Comparison of ENCODE assay signal across 17 cellular contexts in the genomic region with DNA sequence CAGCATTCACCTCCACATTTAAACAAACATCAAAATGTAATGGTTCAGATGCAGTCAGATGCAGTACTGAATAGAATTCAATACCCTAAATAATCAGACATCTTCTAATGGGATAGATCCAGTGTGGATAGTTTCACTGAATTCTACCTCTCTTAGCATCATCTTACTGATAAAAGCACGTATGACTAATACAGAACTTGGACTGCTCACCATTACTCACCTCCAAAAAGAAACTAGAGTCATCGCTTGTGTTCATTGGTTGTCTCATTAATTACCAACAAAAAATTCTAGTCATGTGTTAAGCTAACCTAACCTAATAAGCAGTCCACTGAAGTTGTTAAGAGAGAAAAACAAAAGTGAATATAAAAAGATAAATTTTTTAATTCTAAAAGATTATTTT.
DNase-seq lines count a peak whose midpoint lies in the region; ATAC-seq, FAIRE-seq and TF ChIP-seq lines count a peak whose summit lies in the region.
"Had no signal": no experiment of that assay in that cellular context is flagged by ENCODE, and none has a peak within 500 bp of the region (broad histone marks: within the 10 kb centered on the region; RNA-seq: fewer than 3 reads in every experiment).

No MANE protein-coding gene starts in this region.

- no peak for FAIRE-seq in endothelial cell of umbilical vein (lab: Jason Lieb, UNC)

- POLR2A ChIA-PET in endothelial cell of umbilical vein (lab: Charles Lee) (no interaction called here), T-cell (lab: Charles Lee) (no interaction called here)

- H3K9ac ChIP-seq in endothelial cell of umbilical vein (replicated peaks; ENCODE audit: extremely low read depth, insufficient read depth, low read length) = no peak overlapping the region

- no peak overlapping the region for H3K27ac ChIP-seq in endothelial cell of umbilical vein (ENCODE audit: insufficient read depth, low read depth, low read length)

- peaks cover 2 to 7% of the 10 kb centered on the region in 2 experiments for H3K27me3 ChIP-seq in endothelial cell of umbilical vein (ENCODE audit: control insufficient read depth in 2 of 2, insufficient read depth in 2 of 2, low read length in 2 of 2)

- CTCF ChIA-PET in endothelial cell of umbilical vein (lab: Charles Lee) (interaction anchor here (1.3 kb wide), 1 partner anchor 10 kb away, joined by 3 read pairs; no protein-coding TSS in a partner anchor), T-cell (lab: Charles Lee) (no interaction called here)

- no peak for TF ChIP-seq POLR2A in endothelial cell of umbilical vein (IDR thresholded peaks at IDR 0.05; ENCODE audit: low read depth, low read length)

- intact Hi-C loops in endothelial cell of umbilical vein (cut with micrococcal nuclease) = no loop called here

- no peaks in the 10 kb centered on the region for H3K9me3 ChIP-seq in endothelial cell of umbilical vein (replicated peaks; ENCODE audit: control insufficient read depth, insufficient read depth, low read length)

- H2AFZ ChIP-seq in endothelial cell of umbilical vein (ENCODE audit: low read depth, low read length) = no peak overlapping the region

- H3K4me3 ChIP-seq in endothelial cell of umbilical vein (replicated peaks in 1 of 3; ENCODE audit: insufficient read depth in 1 of 3, low read depth in 1 of 3, low read length in 3 of 3) = no peak overlapping the region

- ATAC-seq in omental fat pad (ENCODE audit: low FRiP score) (peak; percentile 62), T-cell (replicated peaks in 1 of 4) (no peak)
- ATAC-seq: activated T-cell treated with anti-CD3 and anti-CD28 coated beads, Interleukin-2, amount 50 U/mL, for 72 hours had no signal

- no peaks in the 10 kb centered on the region for H3K9me1 ChIP-seq in endothelial cell of umbilical vein (replicated peaks; ENCODE audit: control insufficient read depth, extremely low read depth, insufficient read depth, low read length)

- H4K20me1 ChIP-seq in endothelial cell of umbilical vein (replicated peaks; ENCODE audit: control insufficient read depth, extremely low read depth, insufficient read depth, low read length) = no peaks in the 10 kb centered on the region

- peaks cover 0 to 2% of the 10 kb centered on the region in 2 donors for H3K27me3 Mint-ChIP-seq in T-cell
- H3K27me3 Mint-ChIP-seq: activated CD4-positive, alpha-beta memory T cell treated with anti-CD3 and anti-CD28 coated beads, Interleukin-2, amount 10 ng/mL, durations not matched to agents 7 days and 5 days; activated naive CD8-positive, alpha-beta T cell treated with anti-CD3 and anti-CD28 coated beads, Interleukin-2, amount 10 ng/mL, durations not matched to agents 7 days and 5 days had no signal

- no peaks in the 10 kb centered on the region for H3K4me1 ChIP-seq in endothelial cell of umbilical vein (ENCODE audit: control insufficient read depth, extremely low read depth, insufficient read depth, low read length)

- H3K4me1 Mint-ChIP-seq in T-cell = no peaks in the 10 kb centered on the region
- H3K4me1 Mint-ChIP-seq: activated CD4-positive, alpha-beta memory T cell treated with anti-CD3 and anti-CD28 coated beads, Interleukin-2, amount 10 ng/mL, durations not matched to agents 7 days and 5 days; activated naive CD8-positive, alpha-beta T cell treated with anti-CD3 and anti-CD28 coated beads, Interleukin-2, amount 10 ng/mL, durations not matched to agents 7 days and 5 days; endodermal cell had no signal

- no peak overlapping the region for H3K27ac Mint-ChIP-seq in T-cell
- H3K27ac Mint-ChIP-seq: activated CD4-positive, alpha-beta memory T cell treated with anti-CD3 and anti-CD28 coated beads, Interleukin-2, amount 10 ng/mL, durations not matched to agents 7 days and 5 days; activated naive CD8-positive, alpha-beta T cell treated with anti-CD3 and anti-CD28 coated beads, Interleukin-2, amount 10 ng/mL, durations not matched to agents 7 days and 5 days; activated T-cell treated with anti-CD3 and anti-CD28 coated beads, Interleukin-2, amount 50 U/mL, for 72 hours; endodermal cell had no signal

- no peaks in the 10 kb centered on the region for H3K36me3 ChIP-seq in endothelial cell of umbilical vein (ENCODE audit: control insufficient read depth in 2 of 2, extremely low read depth in 1 of 2, insufficient read depth in 2 of 2, low read length in 2 of 2)

- H3K9me3 Mint-ChIP-seq in T-cell = peaks cover 0 to 10% (median 0%) of the 10 kb centered on the region in 3 donors
- H3K9me3 Mint-ChIP-seq: endodermal cell had no signal

- H3K4me2 ChIP-seq in endothelial cell of umbilical vein (ENCODE audit: insufficient read depth, low read length) = no peak overlapping the region

- H3K4me3 Mint-ChIP-seq in T-cell = no peak overlapping the region
- H3K4me3 Mint-ChIP-seq: activated CD4-positive, alpha-beta memory T cell treated with anti-CD3 and anti-CD28 coated beads, Interleukin-2, amount 10 ng/mL, durations not matched to agents 7 days and 5 days; activated naive CD8-positive, alpha-beta T cell treated with anti-CD3 and anti-CD28 coated beads, Interleukin-2, amount 10 ng/mL, durations not matched to agents 7 days and 5 days; activated T-cell treated with anti-CD3 and anti-CD28 coated beads, Interleukin-2, amount 50 U/mL, for 72 hours; endodermal cell had no signal

- no peaks in the 10 kb centered on the region for H3K79me2 ChIP-seq in endothelial cell of umbilical vein (ENCODE audit: control insufficient read depth, insufficient read depth, low read length)

- peak; percentile 56 for DNase-seq in EH (ENCODE audit: low read depth)
- peak; percentile 76 for DNase-seq in NCI-H226
- DNase-seq in endothelial cell of umbilical vein (ENCODE audit: low read depth, low spot score) = no peak
- DNase-seq in omental fat pad (ENCODE audit: low spot score) = no peak
- no peak for DNase-seq in D341Med (ENCODE audit: low spot score)
- DNase-seq in activated CD8-positive, alpha-beta memory T cell treated with anti-CD3 and anti-CD28 coated beads, Interleukin-2, amount 50 U/mL, for 48 hours = no peak
- DNase-seq in NCI-H2081 treated with DMSO at 0.1 percent for 48 hours (lab: John Stamatoyannopoulos, UW) = no peak
- no peak for DNase-seq in T-cell
- DNase-seq: activated CD4-positive, alpha-beta memory T cell treated with anti-CD3 and anti-CD28 coated beads, Interleukin-2, amount 10 ng/mL, durations not matched to agents 7 days and 5 days; activated naive CD8-positive, alpha-beta T cell treated with anti-CD3 and anti-CD28 coated beads, Interleukin-2, amount 10 ng/mL, durations not matched to agents 7 days and 5 days; activated T-cell treated with anti-CD3 and anti-CD28 coated beads, Interleukin-2, amount 50 U/mL, for 72 hours; cerebellar nuclear complex; endodermal cell; KBM-7; NCI-H1092; NCI-H82; RPMI8226 had no signal

- BruUV-seq in endothelial cell of umbilical vein (replicated peaks; lab: Mats Ljungman, UMichigan) = no TSS peak

- TF ChIP-seq CTCF in endothelial cell of umbilical vein (IDR thresholded peaks at IDR 0.05; ENCODE audit: extremely low read depth in 1 of 2, insufficient read depth in 1 of 2, low read depth in 1 of 2, low read length in 2 of 2) (no peak), omental fat pad (IDR thresholded peaks at IDR 0.05) (no peak)

- H3K36me3 Mint-ChIP-seq in T-cell = no peaks in the 10 kb centered on the region
- H3K36me3 Mint-ChIP-seq: activated naive CD8-positive, alpha-beta T cell treated with anti-CD3 and anti-CD28 coated beads, Interleukin-2, amount 10 ng/mL, durations not matched to agents 7 days and 5 days had no signal

- dilution Hi-C loops in endothelial cell of umbilical vein (cut with MboI; ENCODE audit: extremely low pct_ligation_motif_present, low sequenced_read_pairs) = no loop called here

TF ChIP-seq in endothelial cell of umbilical vein, 7 proteins besides CTCF, POLR2A, EP300 and RAD21:
- TF ChIP-seq FOS (IDR thresholded peaks at IDR 0.05; ENCODE audit: borderline replicate concordance, insufficient read depth, low read length) = peak; percentile 41
- TF ChIP-seq, protein P1, sequence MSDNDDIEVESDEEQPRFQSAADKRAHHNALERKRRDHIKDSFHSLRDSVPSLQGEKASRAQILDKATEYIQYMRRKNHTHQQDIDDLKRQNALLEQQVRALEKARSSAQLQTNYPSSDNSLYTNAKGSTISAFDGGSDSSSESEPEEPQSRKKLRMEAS (IDR thresholded peaks at IDR 0.05; ENCODE audit: insufficient read depth, insufficient read length) = no peak

Comparison
In these comparisons a context has a peak if more than half of its experiments do, and no peak if none do; other contexts are left out.
1. DNase-seq: peak in EH (single experiment) and NCI-H226 (single experiment); none in endothelial cell of umbilical vein (single experiment), omental fat pad (single experiment), D341Med (single experiment), activated CD8-positive, alpha-beta memory T cell treated with anti-CD3 and anti-CD28 coated beads, Interleukin-2, amount 50 U/mL, for 48 hours (single experiment), NCI-H2081 treated with DMSO at 0.1 percent for 48 hours (single experiment) and T-cell (0 of 34).